In the genomic region with DNA sequence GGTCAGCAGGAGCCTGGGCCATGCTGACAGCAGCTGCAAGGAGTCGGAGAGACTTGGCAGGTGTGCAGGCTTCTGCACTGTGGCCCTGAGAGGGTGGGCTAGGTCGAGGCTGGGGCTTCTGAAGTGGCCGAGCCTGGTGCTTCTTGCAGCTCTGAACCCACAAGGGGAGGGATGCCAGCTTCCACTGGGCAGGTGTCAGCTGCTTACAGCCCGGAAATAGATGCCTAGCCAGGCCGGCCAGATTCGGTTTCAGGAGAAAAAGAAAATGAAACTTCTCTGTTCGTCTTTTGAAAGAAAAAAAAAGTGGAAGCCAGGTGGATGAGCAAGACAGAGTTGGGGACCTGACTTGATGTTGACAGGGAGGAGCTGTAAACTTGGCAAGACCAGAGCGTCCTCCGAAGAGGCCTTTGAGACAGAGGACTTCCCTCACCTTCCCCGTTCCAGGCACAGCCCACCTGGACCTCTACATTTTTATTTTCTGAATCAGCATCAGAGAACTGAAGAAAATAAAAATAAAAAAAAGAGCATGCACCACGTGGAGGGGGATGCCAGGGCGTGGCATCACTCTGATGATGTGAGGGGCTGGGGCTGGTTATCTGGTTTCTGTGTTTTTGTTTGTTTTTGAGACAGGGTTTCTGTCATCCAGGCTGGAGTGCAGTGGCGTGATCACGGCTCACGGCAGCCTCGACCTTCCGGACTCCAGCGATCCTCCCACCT, we compare ENCODE assay signal across 9 cellular contexts. TPM values are rescaled to one million over a fixed set of nuclear protein-coding genes. Genes with fewer than 3 reads are reported as not detected.
DNase-seq lines count a peak whose midpoint lies in the region; ATAC-seq and TF ChIP-seq lines count a peak whose summit lies in the region.
"Had no signal": no experiment of that assay in that cellular context is flagged by ENCODE, and none has a peak within 500 bp of the region (broad histone marks: within the 10 kb centered on the region; RNA-seq: fewer than 3 reads in every experiment).

A gene with protein sequence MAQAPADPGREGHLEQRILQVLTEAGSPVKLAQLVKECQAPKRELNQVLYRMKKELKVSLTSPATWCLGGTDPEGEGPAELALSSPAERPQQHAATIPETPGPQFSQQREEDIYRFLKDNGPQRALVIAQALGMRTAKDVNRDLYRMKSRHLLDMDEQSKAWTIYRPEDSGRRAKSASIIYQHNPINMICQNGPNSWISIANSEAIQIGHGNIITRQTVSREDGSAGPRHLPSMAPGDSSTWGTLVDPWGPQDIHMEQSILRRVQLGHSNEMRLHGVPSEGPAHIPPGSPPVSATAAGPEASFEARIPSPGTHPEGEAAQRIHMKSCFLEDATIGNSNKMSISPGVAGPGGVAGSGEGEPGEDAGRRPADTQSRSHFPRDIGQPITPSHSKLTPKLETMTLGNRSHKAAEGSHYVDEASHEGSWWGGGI (minus strand): TSS at position 153 of the 717 bp plus-strand sequence. CDS start 131 bp downstream, at position 22.

- peak within 1 kb of the TSS; percentile 98 for H3K27ac ChIP-seq in MM.1S (ENCODE audit: low read length)

- H3K9me2 ChIP-seq in MM.1S (replicated peaks; ENCODE audit: insufficient read depth, low read length): no peaks in the 10 kb centered on the region

- peaks cover 32% of the 10 kb centered on the region for H3K4me1 ChIP-seq in MM.1S (ENCODE audit: low read length)

- peak within 1 kb of the TSS; percentile 84 for H3K9ac ChIP-seq in MM.1S (ENCODE audit: low read length)

- H3F3A ChIP-seq in MM.1S (ENCODE audit: insufficient read depth, low read length): peaks cover 46% of the 10 kb centered on the region

- H4K20me1 ChIP-seq in MM.1S (ENCODE audit: insufficient read depth, low read length): no peaks in the 10 kb centered on the region

- H3K27me3 Mint-ChIP-seq in activated naive CD8-positive, alpha-beta T cell treated with anti-CD3 and anti-CD28 coated beads for 36 hours: no peaks in the 10 kb centered on the region

- peaks cover 6% of the 10 kb centered on the region for H3K9me3 Mint-ChIP-seq in activated naive CD8-positive, alpha-beta T cell treated with anti-CD3 and anti-CD28 coated beads for 36 hours
- H3K9me3 Mint-ChIP-seq in stimulated activated effector memory CD8-positive, alpha-beta T cell treated with anti-CD3 and anti-CD28 coated beads, Interleukin-12 subunit alpha, Interleukin-12 subunit beta, amount 100 ng/mL, for 72 hours: peaks cover 4% of the 10 kb centered on the region

- H3K27me3 ChIP-seq in MM.1S (replicated peaks; ENCODE audit: insufficient read depth, low read length): peaks cover 11% of the 10 kb centered on the region; the same call in 1 of the 2 replicates

- H3K4me2 ChIP-seq in MM.1S (ENCODE audit: low read depth, low read length): peak within 1 kb of the TSS; percentile 97

- TF ChIP-seq CTCF in MM.1S (IDR thresholded peaks at IDR 0.05; ENCODE audit: low read length): no peak

- H3K4me3 Mint-ChIP-seq in activated naive CD8-positive, alpha-beta T cell treated with anti-CD3 and anti-CD28 coated beads for 36 hours: peak within 1 kb of the TSS; percentile 70
- H3K4me3 Mint-ChIP-seq in stimulated activated effector memory CD8-positive, alpha-beta T cell treated with anti-CD3 and anti-CD28 coated beads, Interleukin-12 subunit alpha, Interleukin-12 subunit beta, amount 100 ng/mL, for 72 hours: peak within 1 kb of the TSS; percentile 71

- H3K27ac Mint-ChIP-seq in activated naive CD8-positive, alpha-beta T cell treated with anti-CD3 and anti-CD28 coated beads for 36 hours: peak within 1 kb of the TSS; percentile 93
- H3K27ac Mint-ChIP-seq in stimulated activated effector memory CD8-positive, alpha-beta T cell treated with anti-CD3 and anti-CD28 coated beads, Interleukin-12 subunit alpha, Interleukin-12 subunit beta, amount 100 ng/mL, for 72 hours: peak within 1 kb of the TSS; percentile 83

- DNase-seq in MM.1S (peak; percentile 98), NCI-H774 (lab: John Stamatoyannopoulos, UW) (no peak), NCI-H82 treated with DMSO at 0.1 percent for 48 hours (lab: John Stamatoyannopoulos, UW; ENCODE audit: unreplicated experiment) (no peak), GF-D8 (lab: John Stamatoyannopoulos, UW) (no peak)
- DNase-seq in activated naive CD8-positive, alpha-beta T cell treated with anti-CD3 and anti-CD28 coated beads for 36 hours: peak; percentile 69
- peak in 1 of 2 donors; percentile 79 for DNase-seq in stimulated activated effector memory CD8-positive, alpha-beta T cell treated with anti-CD3 and anti-CD28 coated beads, Interleukin-12 subunit alpha, Interleukin-12 subunit beta, amount 100 ng/mL, for 72 hours (ENCODE audit: low spot score in 2 of 2)

- peaks cover 30% of the 10 kb centered on the region for H3K79me2 ChIP-seq in MM.1S (ENCODE audit: low read length)

- peaks cover 54% of the 10 kb centered on the region for H3K4me1 Mint-ChIP-seq in activated naive CD8-positive, alpha-beta T cell treated with anti-CD3 and anti-CD28 coated beads for 36 hours
- H3K4me1 Mint-ChIP-seq in stimulated activated effector memory CD8-positive, alpha-beta T cell treated with anti-CD3 and anti-CD28 coated beads, Interleukin-12 subunit alpha, Interleukin-12 subunit beta, amount 100 ng/mL, for 72 hours: peaks cover 75% of the 10 kb centered on the region

- ATAC-seq in GM18519 (IDR thresholded peaks at IDR 0.05; ENCODE audit: low FRiP score, unreplicated experiment): peak; percentile 32
- ATAC-seq in GM21619 (IDR thresholded peaks at IDR 0.05; ENCODE audit: unreplicated experiment): peak; percentile 52
- ATAC-seq in stimulated activated effector memory CD8-positive, alpha-beta T cell treated with anti-CD3 and anti-CD28 coated beads, Interleukin-12 subunit alpha, Interleukin-12 subunit beta, amount 100 ng/mL, for 72 hours: peak; percentile 31

- H2AFZ ChIP-seq in MM.1S (ENCODE audit: low read length): peak within 1 kb of the TSS; percentile 42

- H3K9me3 ChIP-seq in MM.1S (replicated peaks; ENCODE audit: insufficient read depth, low read length): no peaks in the 10 kb centered on the region

- peaks cover 4% of the 10 kb centered on the region; the same call in 1 of the 2 replicates for H3K36me3 ChIP-seq in MM.1S (replicated peaks; ENCODE audit: insufficient read depth, low read length)
- H3K36me3 ChIP-seq: heart left ventricle had no signal

- peak within 1 kb of the TSS; percentile 67 for H3K4me3 ChIP-seq in MM.1S (ENCODE audit: low read length)

- H3K36me3 Mint-ChIP-seq in activated naive CD8-positive, alpha-beta T cell treated with anti-CD3 and anti-CD28 coated beads for 36 hours: peaks cover 16% of the 10 kb centered on the region
- peaks cover 20% of the 10 kb centered on the region for H3K36me3 Mint-ChIP-seq in stimulated activated effector memory CD8-positive, alpha-beta T cell treated with anti-CD3 and anti-CD28 coated beads, Interleukin-12 subunit alpha, Interleukin-12 subunit beta, amount 100 ng/mL, for 72 hours

RNA-seq across cellular contexts. Expression of the gene that starts here (rescaled TPM):
- total RNA-seq in activated naive CD8-positive, alpha-beta T cell treated with anti-CD3 and anti-CD28 coated beads for 36 hours: 1 to 10 TPM in 1 of 2 experiments, under 1 TPM in 1; 0.68 to 1.2 TPM

Comparison
In these comparisons a context has a peak if more than half of its experiments do, and no peak if none do; other contexts are left out.
1. DNase-seq: peak in MM.1S (single experiment) and activated naive CD8-positive, alpha-beta T cell treated with anti-CD3 and anti-CD28 coated beads for 36 hours (single experiment); none in NCI-H774 (single experiment), NCI-H82 treated with DMSO at 0.1 percent for 48 hours (single experiment) and GF-D8 (single experiment).
2. Peak in every context shown above with its lines, with median percentiles within 50 percentile points of each other: ATAC-seq.